1 cellular context compared by ENCODE assay signal in the genomic region with DNA sequence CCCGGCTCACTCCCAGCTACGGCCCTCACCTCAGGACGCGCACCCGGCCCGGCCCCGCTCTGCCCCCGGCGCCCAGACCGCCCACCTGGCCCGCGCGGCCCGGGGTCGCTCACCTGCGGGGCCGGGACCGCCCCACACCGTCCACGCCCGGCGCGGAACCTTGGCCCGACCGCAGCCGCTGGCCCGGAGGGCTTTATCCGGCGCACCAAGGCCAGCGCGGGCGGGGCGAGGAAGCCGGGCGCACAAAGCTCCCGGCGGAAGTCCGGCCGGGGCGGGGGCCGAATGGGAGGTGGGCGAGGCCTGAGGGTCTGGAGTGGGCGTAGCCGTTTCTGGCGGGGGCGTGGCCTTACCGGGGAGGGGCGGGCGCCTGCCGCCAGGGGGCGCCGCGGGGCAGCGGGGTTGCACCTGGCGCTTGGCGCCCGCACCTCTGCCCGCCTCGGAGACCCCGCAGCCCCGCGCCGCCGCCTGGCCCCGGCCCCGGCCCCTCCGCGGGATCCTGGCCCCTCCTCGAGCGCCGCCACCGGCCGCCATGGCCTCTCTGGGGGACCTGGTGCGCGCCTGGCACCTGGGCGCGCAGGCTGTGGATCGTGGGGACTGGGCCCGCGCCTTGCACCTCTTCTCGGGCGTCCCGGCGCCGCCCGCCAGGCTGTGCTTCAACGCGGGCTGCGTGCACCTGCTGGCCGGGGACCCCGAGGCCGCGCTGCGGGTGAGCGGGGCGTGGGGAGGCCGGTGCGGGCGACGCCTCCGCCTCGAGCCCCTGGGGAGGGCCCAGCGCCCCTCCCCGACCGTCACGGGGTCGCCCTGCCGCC.
TF ChIP-seq lines count a peak whose summit lies in the region.

A gene with protein sequence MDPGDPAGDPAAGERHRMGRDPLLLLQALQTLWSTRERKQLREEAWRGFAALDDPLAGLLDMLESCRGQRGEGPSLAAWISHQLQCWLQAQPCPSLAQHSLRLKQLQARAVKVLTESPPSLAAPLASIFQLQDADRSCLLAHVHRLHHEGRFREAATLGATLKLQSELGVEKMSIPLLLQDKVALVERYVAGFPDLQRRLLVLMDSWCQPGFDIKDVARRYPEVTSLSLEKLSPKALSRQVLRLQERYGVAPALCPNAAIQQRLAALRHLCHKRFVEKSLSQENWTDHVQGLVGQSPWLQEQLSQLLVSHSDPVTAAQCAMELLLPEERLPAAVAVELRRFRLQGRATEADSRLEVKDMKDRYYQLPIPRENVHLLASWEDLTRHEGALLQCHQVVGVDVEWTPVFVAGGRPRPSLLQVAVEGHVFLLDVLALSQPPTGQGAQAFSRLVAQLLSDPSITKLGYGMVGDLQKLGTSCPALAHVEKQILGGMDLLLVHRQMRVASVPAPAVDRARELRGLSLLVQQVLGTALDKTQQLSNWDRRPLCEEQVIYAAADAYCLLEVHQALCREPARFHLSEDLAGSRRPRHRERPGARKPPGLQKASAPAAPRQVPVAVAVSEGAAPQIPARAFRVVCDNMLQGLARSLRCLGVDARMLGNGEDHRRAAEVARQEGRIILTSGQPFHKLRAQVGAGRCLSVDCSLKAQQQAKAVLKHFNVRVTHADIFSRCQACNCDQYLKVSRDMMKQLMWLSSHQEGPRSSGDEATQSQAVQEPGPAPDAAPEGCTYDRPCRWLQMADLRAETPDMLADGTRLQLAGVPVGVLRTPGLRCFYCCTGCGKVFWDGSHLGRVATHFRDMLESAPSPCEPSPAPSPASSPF (minus strand): TSS at position 162 of the 809 bp plus-strand sequence. CDS start 27,805 bp downstream, outside the sequence.
A gene with protein sequence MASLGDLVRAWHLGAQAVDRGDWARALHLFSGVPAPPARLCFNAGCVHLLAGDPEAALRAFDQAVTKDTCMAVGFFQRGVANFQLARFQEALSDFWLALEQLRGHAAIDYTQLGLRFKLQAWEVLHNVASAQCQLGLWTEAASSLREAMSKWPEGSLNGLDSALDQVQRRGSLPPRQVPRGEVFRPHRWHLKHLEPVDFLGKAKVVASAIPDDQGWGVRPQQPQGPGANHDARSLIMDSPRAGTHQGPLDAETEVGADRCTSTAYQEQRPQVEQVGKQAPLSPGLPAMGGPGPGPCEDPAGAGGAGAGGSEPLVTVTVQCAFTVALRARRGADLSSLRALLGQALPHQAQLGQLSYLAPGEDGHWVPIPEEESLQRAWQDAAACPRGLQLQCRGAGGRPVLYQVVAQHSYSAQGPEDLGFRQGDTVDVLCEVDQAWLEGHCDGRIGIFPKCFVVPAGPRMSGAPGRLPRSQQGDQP (plus strand): TSS at position 393 of the 809 bp plus-strand sequence. CDS start 137 bp downstream, at position 530.

TF ChIP-seq in HepG2, 621 proteins besides CTCF, POLR2A, EP300 and RAD21 (continues in another document):
- peak; percentile 79; the same call in 1 of the 2 replicates for TF ChIP-seq ZNF768 (CRISPR knock-in tag; IDR thresholded peaks at IDR 0.05)
- TF ChIP-seq ZNF777 (CRISPR knock-in tag; IDR thresholded peaks at IDR 0.05) = peak; percentile 91
- TF ChIP-seq, protein P1, sequence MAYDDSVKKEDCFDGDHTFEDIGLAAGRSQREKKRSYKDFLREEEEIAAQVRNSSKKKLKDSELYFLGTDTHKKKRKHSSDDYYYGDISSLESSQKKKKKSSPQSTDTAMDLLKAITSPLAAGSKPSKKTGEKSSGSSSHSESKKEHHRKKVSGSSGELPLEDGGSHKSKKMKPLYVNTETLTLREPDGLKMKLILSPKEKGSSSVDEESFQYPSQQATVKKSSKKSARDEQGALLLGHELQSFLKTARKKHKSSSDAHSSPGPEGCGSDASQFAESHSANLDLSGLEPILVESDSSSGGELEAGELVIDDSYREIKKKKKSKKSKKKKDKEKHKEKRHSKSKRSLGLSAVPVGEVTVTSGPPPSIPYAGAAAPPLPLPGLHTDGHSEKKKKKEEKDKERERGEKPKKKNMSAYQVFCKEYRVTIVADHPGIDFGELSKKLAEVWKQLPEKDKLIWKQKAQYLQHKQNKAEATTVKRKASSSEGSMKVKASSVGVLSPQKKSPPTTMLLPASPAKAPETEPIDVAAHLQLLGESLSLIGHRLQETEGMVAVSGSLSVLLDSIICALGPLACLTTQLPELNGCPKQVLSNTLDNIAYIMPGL (CRISPR knock-in tag; IDR thresholded peaks at IDR 0.05; ENCODE audit: borderline replicate concordance in 1 of 2, low read depth in 1 of 2) = peak; percentile 87
- peak; percentile 54; the same call in 1 of the 2 replicates for TF ChIP-seq ZNF724P (CRISPR knock-in tag; IDR thresholded peaks at IDR 0.05; ENCODE audit: borderline replicate concordance)
- TF ChIP-seq XRCC5 (optimal IDR thresholded peaks at IDR 0.05; ENCODE audit: low read length) = peak; percentile 97
- TF ChIP-seq RFX5 (IDR thresholded peaks at IDR 0.05; ENCODE audit: low read depth, low read length) = 0 out of 2 replicates have a peak, but pooled peaks have one; percentile 12
- peak; percentile 89 for TF ChIP-seq TARDBP (CRISPR knock-in tag; IDR thresholded peaks at IDR 0.05)
- no peak for TF ChIP-seq ZNF562 (CRISPR knock-in tag; IDR thresholded peaks at IDR 0.05; ENCODE audit: borderline replicate concordance)
- TF ChIP-seq ZFP62 (CRISPR knock-in tag; IDR thresholded peaks at IDR 0.05) = no peak
- TF ChIP-seq MED13 (CRISPR knock-in tag; IDR thresholded peaks at IDR 0.05) = no peak; the same call in 1 of the 2 replicates
- no peak for TF ChIP-seq NCOA5 (CRISPR knock-in tag; IDR thresholded peaks at IDR 0.05)
- TF ChIP-seq, protein P2, sequence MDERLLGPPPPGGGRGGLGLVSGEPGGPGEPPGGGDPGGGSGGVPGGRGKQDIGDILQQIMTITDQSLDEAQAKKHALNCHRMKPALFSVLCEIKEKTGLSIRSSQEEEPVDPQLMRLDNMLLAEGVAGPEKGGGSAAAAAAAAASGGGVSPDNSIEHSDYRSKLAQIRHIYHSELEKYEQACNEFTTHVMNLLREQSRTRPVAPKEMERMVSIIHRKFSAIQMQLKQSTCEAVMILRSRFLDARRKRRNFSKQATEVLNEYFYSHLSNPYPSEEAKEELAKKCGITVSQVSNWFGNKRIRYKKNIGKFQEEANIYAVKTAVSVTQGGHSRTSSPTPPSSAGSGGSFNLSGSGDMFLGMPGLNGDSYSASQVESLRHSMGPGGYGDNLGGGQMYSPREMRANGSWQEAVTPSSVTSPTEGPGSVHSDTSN (CRISPR knock-in tag; IDR thresholded peaks at IDR 0.05) = no peak
- peak; percentile 32; the same call in 1 of the 2 replicates for TF ChIP-seq ZNF143 (CRISPR knock-in tag; IDR thresholded peaks at IDR 0.05)
- TF ChIP-seq RFXAP (CRISPR knock-in tag; IDR thresholded peaks at IDR 0.05; ENCODE audit: borderline replicate concordance) = peak; percentile 79
- TF ChIP-seq, protein P3, sequence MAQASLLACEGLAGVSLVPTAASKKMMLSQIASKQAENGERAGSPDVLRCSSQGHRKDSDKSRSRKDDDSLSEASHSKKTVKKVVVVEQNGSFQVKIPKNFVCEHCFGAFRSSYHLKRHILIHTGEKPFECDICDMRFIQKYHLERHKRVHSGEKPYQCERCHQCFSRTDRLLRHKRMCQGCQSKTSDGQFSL (CRISPR knock-in tag; IDR thresholded peaks at IDR 0.05) = 0 out of 2 replicates have a peak, but pooled peaks have one; percentile 21
- TF ChIP-seq, protein P4, sequence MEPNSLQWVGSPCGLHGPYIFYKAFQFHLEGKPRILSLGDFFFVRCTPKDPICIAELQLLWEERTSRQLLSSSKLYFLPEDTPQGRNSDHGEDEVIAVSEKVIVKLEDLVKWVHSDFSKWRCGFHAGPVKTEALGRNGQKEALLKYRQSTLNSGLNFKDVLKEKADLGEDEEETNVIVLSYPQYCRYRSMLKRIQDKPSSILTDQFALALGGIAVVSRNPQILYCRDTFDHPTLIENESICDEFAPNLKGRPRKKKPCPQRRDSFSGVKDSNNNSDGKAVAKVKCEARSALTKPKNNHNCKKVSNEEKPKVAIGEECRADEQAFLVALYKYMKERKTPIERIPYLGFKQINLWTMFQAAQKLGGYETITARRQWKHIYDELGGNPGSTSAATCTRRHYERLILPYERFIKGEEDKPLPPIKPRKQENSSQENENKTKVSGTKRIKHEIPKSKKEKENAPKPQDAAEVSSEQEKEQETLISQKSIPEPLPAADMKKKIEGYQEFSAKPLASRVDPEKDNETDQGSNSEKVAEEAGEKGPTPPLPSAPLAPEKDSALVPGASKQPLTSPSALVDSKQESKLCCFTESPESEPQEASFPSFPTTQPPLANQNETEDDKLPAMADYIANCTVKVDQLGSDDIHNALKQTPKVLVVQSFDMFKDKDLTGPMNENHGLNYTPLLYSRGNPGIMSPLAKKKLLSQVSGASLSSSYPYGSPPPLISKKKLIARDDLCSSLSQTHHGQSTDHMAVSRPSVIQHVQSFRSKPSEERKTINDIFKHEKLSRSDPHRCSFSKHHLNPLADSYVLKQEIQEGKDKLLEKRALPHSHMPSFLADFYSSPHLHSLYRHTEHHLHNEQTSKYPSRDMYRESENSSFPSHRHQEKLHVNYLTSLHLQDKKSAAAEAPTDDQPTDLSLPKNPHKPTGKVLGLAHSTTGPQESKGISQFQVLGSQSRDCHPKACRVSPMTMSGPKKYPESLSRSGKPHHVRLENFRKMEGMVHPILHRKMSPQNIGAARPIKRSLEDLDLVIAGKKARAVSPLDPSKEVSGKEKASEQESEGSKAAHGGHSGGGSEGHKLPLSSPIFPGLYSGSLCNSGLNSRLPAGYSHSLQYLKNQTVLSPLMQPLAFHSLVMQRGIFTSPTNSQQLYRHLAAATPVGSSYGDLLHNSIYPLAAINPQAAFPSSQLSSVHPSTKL (CRISPR knock-in tag; IDR thresholded peaks at IDR 0.05) = peak; percentile 32; the same call in 1 of the 2 replicates
- TF ChIP-seq ZNF510 (CRISPR knock-in tag; IDR thresholded peaks at IDR 0.05; ENCODE audit: low read depth) = no peak
- TF ChIP-seq POGZ (CRISPR knock-in tag; IDR thresholded peaks at IDR 0.05) = peak; percentile 69; the same call in 1 of the 2 replicates
- 0 out of 2 replicates have a peak, but pooled peaks have one; percentile 52 for TF ChIP-seq TP53 (CRISPR knock-in tag; conservative IDR thresholded peaks at IDR 0.05)
- TF ChIP-seq FOXO1 (CRISPR knock-in tag; IDR thresholded peaks at IDR 0.05) = no peak; the same call in 1 of the 2 replicates
- TF ChIP-seq, protein P5, sequence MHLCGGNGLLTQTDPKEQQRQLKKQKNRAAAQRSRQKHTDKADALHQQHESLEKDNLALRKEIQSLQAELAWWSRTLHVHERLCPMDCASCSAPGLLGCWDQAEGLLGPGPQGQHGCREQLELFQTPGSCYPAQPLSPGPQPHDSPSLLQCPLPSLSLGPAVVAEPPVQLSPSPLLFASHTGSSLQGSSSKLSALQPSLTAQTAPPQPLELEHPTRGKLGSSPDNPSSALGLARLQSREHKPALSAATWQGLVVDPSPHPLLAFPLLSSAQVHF (CRISPR knock-in tag; IDR thresholded peaks at IDR 0.05) = no peak
- no peak for TF ChIP-seq ZNF3 (CRISPR knock-in tag; IDR thresholded peaks at IDR 0.05)
- TF ChIP-seq, protein P6, sequence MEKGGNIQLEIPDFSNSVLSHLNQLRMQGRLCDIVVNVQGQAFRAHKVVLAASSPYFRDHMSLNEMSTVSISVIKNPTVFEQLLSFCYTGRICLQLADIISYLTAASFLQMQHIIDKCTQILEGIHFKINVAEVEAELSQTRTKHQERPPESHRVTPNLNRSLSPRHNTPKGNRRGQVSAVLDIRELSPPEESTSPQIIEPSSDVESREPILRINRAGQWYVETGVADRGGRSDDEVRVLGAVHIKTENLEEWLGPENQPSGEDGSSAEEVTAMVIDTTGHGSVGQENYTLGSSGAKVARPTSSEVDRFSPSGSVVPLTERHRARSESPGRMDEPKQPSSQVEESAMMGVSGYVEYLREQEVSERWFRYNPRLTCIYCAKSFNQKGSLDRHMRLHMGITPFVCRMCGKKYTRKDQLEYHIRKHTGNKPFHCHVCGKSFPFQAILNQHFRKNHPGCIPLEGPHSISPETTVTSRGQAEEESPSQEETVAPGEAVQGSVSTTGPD (CRISPR knock-in tag; IDR thresholded peaks at IDR 0.05) = no peak
- TF ChIP-seq HNRNPK (IDR thresholded peaks at IDR 0.05; ENCODE audit: low read depth, low read length, poor library complexity, severe bottlenecking) = no peak
- TF ChIP-seq, protein P7, sequence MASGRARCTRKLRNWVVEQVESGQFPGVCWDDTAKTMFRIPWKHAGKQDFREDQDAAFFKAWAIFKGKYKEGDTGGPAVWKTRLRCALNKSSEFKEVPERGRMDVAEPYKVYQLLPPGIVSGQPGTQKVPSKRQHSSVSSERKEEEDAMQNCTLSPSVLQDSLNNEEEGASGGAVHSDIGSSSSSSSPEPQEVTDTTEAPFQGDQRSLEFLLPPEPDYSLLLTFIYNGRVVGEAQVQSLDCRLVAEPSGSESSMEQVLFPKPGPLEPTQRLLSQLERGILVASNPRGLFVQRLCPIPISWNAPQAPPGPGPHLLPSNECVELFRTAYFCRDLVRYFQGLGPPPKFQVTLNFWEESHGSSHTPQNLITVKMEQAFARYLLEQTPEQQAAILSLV (CRISPR knock-in tag; IDR thresholded peaks at IDR 0.05; ENCODE audit: borderline replicate concordance) = no peak; the same call in 1 of the 2 replicates
- TF ChIP-seq ZNF329 (CRISPR knock-in tag; IDR thresholded peaks at IDR 0.05; ENCODE audit: low read depth) = peak; percentile 58; the same call in 1 of the 2 replicates
- peak; percentile 38; the same call in 1 of the 2 replicates for TF ChIP-seq ZNF558 (CRISPR knock-in tag; IDR thresholded peaks at IDR 0.05; ENCODE audit: borderline replicate concordance)
- TF ChIP-seq, protein P8, sequence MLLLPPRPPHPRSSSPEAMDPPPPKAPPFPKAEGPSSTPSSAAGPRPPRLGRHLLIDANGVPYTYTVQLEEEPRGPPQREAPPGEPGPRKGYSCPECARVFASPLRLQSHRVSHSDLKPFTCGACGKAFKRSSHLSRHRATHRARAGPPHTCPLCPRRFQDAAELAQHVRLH (CRISPR knock-in tag; IDR thresholded peaks at IDR 0.05; ENCODE audit: borderline replicate concordance, low read depth) = peak; percentile 80; the same call in 1 of the 2 replicates
- no peak for TF ChIP-seq NFATC3 (CRISPR knock-in tag; IDR thresholded peaks at IDR 0.05)
- TF ChIP-seq AKAP8 (CRISPR knock-in tag; IDR thresholded peaks at IDR 0.05) = no peak
- TF ChIP-seq ZFYVE20 (CRISPR knock-in tag; IDR thresholded peaks at IDR 0.05; ENCODE audit: borderline replicate concordance, low read depth) = no peak
- TF ChIP-seq ZNF563 (CRISPR knock-in tag; IDR thresholded peaks at IDR 0.05) = peak; percentile 85
- peak; percentile 64 for TF ChIP-seq ESRRA (CRISPR knock-in tag; IDR thresholded peaks at IDR 0.05; ENCODE audit: low read depth)
- TF ChIP-seq MXD4 (CRISPR knock-in tag; IDR thresholded peaks at IDR 0.05) = no peak
- TF ChIP-seq NONO (IDR thresholded peaks at IDR 0.05) = no peak
- peak; percentile 87 for TF ChIP-seq NONO (CRISPR knock-in tag; conservative IDR thresholded peaks at IDR 0.05)
- TF ChIP-seq RELA (CRISPR knock-in tag; IDR thresholded peaks at IDR 0.05) = no peak
- peak; percentile 62; the same call in 1 of the 2 replicates for TF ChIP-seq ZNF547 (CRISPR knock-in tag; IDR thresholded peaks at IDR 0.05)
- no peak for TF ChIP-seq NFYB (CRISPR knock-in tag; IDR thresholded peaks at IDR 0.05)
- TF ChIP-seq ZKSCAN5 (CRISPR knock-in tag; IDR thresholded peaks at IDR 0.05) = no peak
- TF ChIP-seq ZNF451 (CRISPR knock-in tag; IDR thresholded peaks at IDR 0.05) = peak; percentile 21; the same call in 1 of the 2 replicates
- no peak for TF ChIP-seq ONECUT2 (CRISPR knock-in tag; IDR thresholded peaks at IDR 0.05)
- TF ChIP-seq, protein P9, sequence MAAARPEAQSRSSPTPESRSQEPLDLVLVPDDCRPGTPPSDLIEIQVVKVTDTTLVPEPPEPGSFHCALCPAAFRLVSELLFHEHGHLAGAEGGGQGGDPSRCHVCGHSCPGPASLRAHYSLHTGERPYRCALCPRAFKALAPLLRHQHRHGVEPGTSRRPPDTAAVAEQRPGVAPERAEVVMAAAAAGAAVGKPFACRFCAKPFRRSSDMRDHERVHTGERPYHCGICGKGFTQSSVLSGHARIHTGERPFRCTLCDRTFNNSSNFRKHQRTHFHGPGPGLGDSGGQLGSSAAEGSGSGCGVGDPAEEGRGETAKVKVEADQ (CRISPR knock-in tag; IDR thresholded peaks at IDR 0.05; ENCODE audit: borderline replicate concordance) = peak; percentile 74
- TF ChIP-seq HHEX (CRISPR knock-in tag; IDR thresholded peaks at IDR 0.05) = no peak
